27 cellular contexts compared by ENCODE assay signal in genomic region chr12:967641-968040, GRCh38.
"Had no signal": no experiment of that assay in that cellular context is flagged by ENCODE, and none has a peak within 500 bp of the region (broad histone marks: within the 10 kb centered on the region; RNA-seq: fewer than 3 reads in every experiment).

No MANE protein-coding gene starts in this region.

- H3K27me3 Mint-ChIP-seq: activated CD4-positive, alpha-beta memory T cell treated with anti-CD3 and anti-CD28 coated beads for 36 hours; activated CD4-positive, alpha-beta T cell treated with anti-CD3 and anti-CD28 coated beads for 36 hours; activated CD4-positive, alpha-beta T cell treated with anti-CD3 and anti-CD28 coated beads, Interleukin-2, amount 10 ng/mL, durations not matched to agents 24 days and 14 days; activated naive CD8-positive, alpha-beta T cell; activated T-cell treated with anti-CD3 and anti-CD28 coated beads, Interleukin-2, amount 50 U/mL, for 24 hours; activated T-helper 17 cell treated with anti-CD3 and anti-CD28 coated beads, Interleukin-2, amount 50 U/mL, for 72 hours; effector memory CD8-positive, alpha-beta T cell; T-helper 17 cell had no signal

- H3K4me1 Mint-ChIP-seq: activated CD4-positive, alpha-beta T cell treated with anti-CD3 and anti-CD28 coated beads for 36 hours; activated CD4-positive, alpha-beta T cell treated with anti-CD3 and anti-CD28 coated beads, Interleukin-2, amount 10 ng/mL, durations not matched to agents 24 days and 14 days; activated T-helper 17 cell treated with anti-CD3 and anti-CD28 coated beads, Interleukin-2, amount 50 U/mL, for 72 hours had no signal

- H3K36me3 Mint-ChIP-seq: activated CD4-positive, alpha-beta memory T cell treated with anti-CD3 and anti-CD28 coated beads for 36 hours; activated naive CD8-positive, alpha-beta T cell had no signal

- H3K27me3 ChIP-seq: esophagus squamous epithelium, gastroesophageal sphincter had no signal

- H3K27ac Mint-ChIP-seq: activated CD4-positive, alpha-beta memory T cell treated with anti-CD3 and anti-CD28 coated beads for 36 hours; activated CD4-positive, alpha-beta T cell treated with anti-CD3 and anti-CD28 coated beads for 36 hours; activated CD4-positive, alpha-beta T cell treated with anti-CD3 and anti-CD28 coated beads, Interleukin-2, amount 10 ng/mL, durations not matched to agents 24 days and 14 days; activated naive CD8-positive, alpha-beta T cell; activated T-cell treated with anti-CD3 and anti-CD28 coated beads, Interleukin-2, amount 50 U/mL, for 24 hours; activated T-helper 17 cell treated with anti-CD3 and anti-CD28 coated beads, Interleukin-2, amount 50 U/mL, for 72 hours; effector memory CD8-positive, alpha-beta T cell; T-helper 17 cell; T-helper 2 cell treated with Interferon-gamma antibody and Interleukin-4, amounts not matched to agents 5 μg/mL and 100 μg/mL, for 36 hours had no signal

- H3K4me3 Mint-ChIP-seq: activated CD4-positive, alpha-beta memory T cell treated with anti-CD3 and anti-CD28 coated beads for 36 hours; activated CD4-positive, alpha-beta T cell treated with anti-CD3 and anti-CD28 coated beads for 36 hours; activated CD4-positive, alpha-beta T cell treated with anti-CD3 and anti-CD28 coated beads, Interleukin-2, amount 10 ng/mL, durations not matched to agents 24 days and 14 days; activated naive CD8-positive, alpha-beta T cell; activated T-cell treated with anti-CD3 and anti-CD28 coated beads, Interleukin-2, amount 50 U/mL, for 24 hours; activated T-helper 17 cell treated with anti-CD3 and anti-CD28 coated beads, Interleukin-2, amount 50 U/mL, for 72 hours; effector memory CD8-positive, alpha-beta T cell; T-helper 17 cell; T-helper 2 cell treated with Interferon-gamma antibody and Interleukin-4, amounts not matched to agents 5 μg/mL and 100 μg/mL, for 36 hours had no signal

- H3K36me3 ChIP-seq: esophagus squamous epithelium, gastroesophageal sphincter had no signal

- H3K9me3 Mint-ChIP-seq: activated CD4-positive, alpha-beta memory T cell treated with anti-CD3 and anti-CD28 coated beads for 36 hours; activated CD4-positive, alpha-beta T cell treated with anti-CD3 and anti-CD28 coated beads, Interleukin-2, amount 10 ng/mL, durations not matched to agents 24 days and 14 days; activated T-cell treated with anti-CD3 and anti-CD28 coated beads, Interleukin-2, amount 50 U/mL, for 24 hours; activated T-helper 17 cell treated with anti-CD3 and anti-CD28 coated beads, Interleukin-2, amount 50 U/mL, for 72 hours; effector memory CD8-positive, alpha-beta T cell; T-helper 2 cell treated with Interferon-gamma antibody and Interleukin-4, amounts not matched to agents 5 μg/mL and 100 μg/mL, for 36 hours had no signal

- DNase-seq: activated CD4-positive, alpha-beta memory T cell treated with anti-CD3 and anti-CD28 coated beads for 36 hours; activated CD4-positive, alpha-beta T cell treated with anti-CD3 and anti-CD28 coated beads for 36 hours; activated CD4-positive, alpha-beta T cell treated with anti-CD3 and anti-CD28 coated beads, Interleukin-2, amount 10 ng/mL, durations not matched to agents 24 days and 14 days; activated CD4-positive, CD25-positive, alpha-beta regulatory T cell; activated CD4-positive, CD25-positive, alpha-beta regulatory T cell treated with anti-CD3 and anti-CD28 coated beads, Interleukin-2, amount 50 U/mL, for 72 hours; activated CD8-positive, alpha-beta memory T cell treated with anti-CD3 and anti-CD28 coated beads, Interleukin-2, amount 50 U/mL, for 48 hours; activated effector memory CD4-positive, alpha-beta T cell treated with Interleukin-2 at 50 U/mL for 16 hours; activated gamma-delta T cell treated with Interleukin-2 at 50 U/mL for 16 hours; activated naive CD4-positive, alpha-beta T cell treated with anti-CD3 and anti-CD28 coated beads, Interleukin-2, amount 50 U/mL, for 16 hours; activated naive CD4-positive, alpha-beta T cell treated with Interleukin-2 at 50 U/mL for 16 hours; activated T-cell treated with anti-CD3 and anti-CD28 coated beads for 4 hours; activated T-cell treated with anti-CD3 and anti-CD28 coated beads, Interleukin-2, amount 50 U/mL, for 24 hours; amniotic stem cell; anterior cingulate cortex; cortex of kidney; dermis blood vessel endothelial cell; effector CD4-positive, alpha-beta T cell; effector memory CD8-positive, alpha-beta T cell; esophagus squamous epithelium; foreskin melanocyte; T-helper 1 cell; T-helper 17 cell; T1000 had no signal

- H3K4me1 ChIP-seq: esophagus squamous epithelium, gastroesophageal sphincter had no signal

- H3K4me3 ChIP-seq: esophagus squamous epithelium, gastroesophageal sphincter had no signal

- H3K9me3 ChIP-seq: esophagus squamous epithelium, gastroesophageal sphincter had no signal
